In genomic region chr12:87150969-87151662, GRCh38 we compare ENCODE assay signal across 14 cellular contexts.
DNase-seq lines count a peak whose midpoint lies in the region; ATAC-seq lines count a peak whose summit lies in the region.
"Had no signal": no experiment of that assay in that cellular context is flagged by ENCODE, and none has a peak within 500 bp of the region (broad histone marks: within the 10 kb centered on the region; RNA-seq: fewer than 3 reads in every experiment).

No MANE protein-coding gene starts in this region.

- ATAC-seq in GM21723 (IDR thresholded peaks at IDR 0.05; ENCODE audit: unreplicated experiment) (peak; percentile 92), HG03457 (IDR thresholded peaks at IDR 0.05; ENCODE audit: unreplicated experiment) (peak; percentile 84), GM21737 (IDR thresholded peaks at IDR 0.05; ENCODE audit: unreplicated experiment) (no peak)
- no peak for ATAC-seq in activated naive CD4-positive, alpha-beta T cell treated with anti-CD3 and anti-CD28 coated beads, Interleukin-2, amount 50 U/mL, for 72 hours
- ATAC-seq: naive thymus-derived CD8-positive, alpha-beta T cell; Panc1 had no signal

- H3K27ac ChIP-seq in esophagus (ENCODE audit: low read depth in 2 of 2, low read length in 1 of 2) = peak overlapping the region; percentile 65 to 83

- H3K36me3 ChIP-seq in esophagus (ENCODE audit: control insufficient read depth in 2 of 2, insufficient read depth in 2 of 2, low read length in 1 of 2) = no peaks in the 10 kb centered on the region

- 53 to 65% methylated on average over 2 of the region's 2 CpGs for WGBS in esophagus, 2 donors

- peaks cover 14 to 38% of the 10 kb centered on the region in 2 donors for H3K9me3 Mint-ChIP-seq in activated naive CD4-positive, alpha-beta T cell treated with anti-CD3 and anti-CD28 coated beads, Interleukin-2, amount 50 U/mL, for 72 hours

- no peak overlapping the region for H3K4me3 ChIP-seq in esophagus (ENCODE audit: low read depth in 1 of 2, low read length in 2 of 2)

- no peaks in the 10 kb centered on the region for H3K36me3 Mint-ChIP-seq in activated naive CD4-positive, alpha-beta T cell treated with anti-CD3 and anti-CD28 coated beads, Interleukin-2, amount 50 U/mL, for 72 hours
- H3K36me3 Mint-ChIP-seq: naive thymus-derived CD8-positive, alpha-beta T cell had no signal

- peaks cover 0 to 6% of the 10 kb centered on the region in 2 donors for H3K4me1 ChIP-seq in esophagus (ENCODE audit: control insufficient read depth in 2 of 2, insufficient read depth in 2 of 2, low read length in 1 of 2)

- H3K27ac Mint-ChIP-seq in activated naive CD4-positive, alpha-beta T cell treated with anti-CD3 and anti-CD28 coated beads, Interleukin-2, amount 50 U/mL, for 72 hours = no peak overlapping the region
- H3K27ac Mint-ChIP-seq: naive thymus-derived CD8-positive, alpha-beta T cell had no signal

- H3K27me3 ChIP-seq in esophagus (ENCODE audit: control insufficient read depth in 1 of 2, insufficient read depth in 2 of 2, low read length in 2 of 2) = no peaks in the 10 kb centered on the region

- peak; percentile 81 for DNase-seq in DMS53 (lab: John Stamatoyannopoulos, UW)
- DNase-seq in NCI-H2107 (lab: John Stamatoyannopoulos, UW) = no peak
- no peak for DNase-seq in NCI-H187 treated with DMSO at 0.1 percent for 48 hours (lab: John Stamatoyannopoulos, UW)
- no peak for DNase-seq in activated naive CD4-positive, alpha-beta T cell treated with anti-CD3 and anti-CD28 coated beads, Interleukin-2, amount 50 U/mL, for 72 hours (ENCODE audit: low spot score in 2 of 2)
- DNase-seq: activated gamma-delta T cell treated with Interleukin-2 at 50 U/mL for 16 hours; C1 segment of cervical spinal cord; dermis blood vessel endothelial cell; naive thymus-derived CD8-positive, alpha-beta T cell; NCI-H1105 had no signal

- no peaks in the 10 kb centered on the region for H3K9me3 ChIP-seq in esophagus (ENCODE audit: control insufficient read depth in 2 of 2, insufficient read depth in 1 of 2, low read depth in 1 of 2, low read length in 1 of 2)

Comparison
In these comparisons a context has a peak if more than half of its experiments do, and no peak if none do; other contexts are left out.
1. ATAC-seq: peak in GM21723 (single experiment) and HG03457 (single experiment); none in GM21737 (single experiment) and activated naive CD4-positive, alpha-beta T cell treated with anti-CD3 and anti-CD28 coated beads, Interleukin-2, amount 50 U/mL, for 72 hours (0 of 2).